21 cellular contexts compared by ENCODE assay signal in genomic region chr4:90833698-90834097, GRCh38.
DNase-seq lines count a peak whose midpoint lies in the region.
"Had no signal": no experiment of that assay in that cellular context is flagged by ENCODE, and none has a peak within 500 bp of the region (broad histone marks: within the 10 kb centered on the region; RNA-seq: fewer than 3 reads in every experiment).

No MANE protein-coding gene starts in this region.

- H3K4me3 ChIP-seq in HUES48 (ENCODE audit: low read depth, low read length) (peak overlapping the region; percentile 33), neuronal stem cell (ENCODE audit: low read length in 2 of 2) (no peak overlapping the region), mesendoderm (ENCODE audit: low read length) (no peak overlapping the region)
- H3K4me3 ChIP-seq: SK-N-MC had no signal

- no peak overlapping the region for H2BK15ac ChIP-seq in neuronal stem cell (ENCODE audit: low read length)
- no peak overlapping the region for H2BK15ac ChIP-seq in mesendoderm (replicated peaks; ENCODE audit: low read depth)

- H3K27me3 ChIP-seq in HUES48 (ENCODE audit: control insufficient read depth, insufficient read depth, low read length), result no peaks in the 10 kb centered on the region
- no peaks in the 10 kb centered on the region for H3K27me3 ChIP-seq in neuronal stem cell (ENCODE audit: control insufficient read depth in 3 of 3, insufficient read depth in 3 of 3, low read depth in 1 of 3, low read length in 3 of 3)
- no peaks in the 10 kb centered on the region for H3K27me3 ChIP-seq in mesendoderm (ENCODE audit: insufficient read depth, low read length, poor library complexity)

- H3K56ac ChIP-seq in mesendoderm (ENCODE audit: low read length), result no peak overlapping the region

- H4K91ac ChIP-seq in neuronal stem cell (ENCODE audit: low read depth, low read length, poor library complexity), result no peak overlapping the region

- H2AK5ac ChIP-seq in neuronal stem cell (ENCODE audit: low read depth, low read length), result no peak overlapping the region
- H2AK5ac ChIP-seq in mesendoderm (ENCODE audit: low read length), result no peak overlapping the region

- no peak overlapping the region for H4K8ac ChIP-seq in neuronal stem cell (ENCODE audit: low read depth, low read length)
- no peak overlapping the region for H4K8ac ChIP-seq in mesendoderm (ENCODE audit: low read depth, low read length)

- H3K36me3 ChIP-seq in HUES48 (ENCODE audit: control insufficient read depth, insufficient read depth, low read length), result no peaks in the 10 kb centered on the region
- no peaks in the 10 kb centered on the region for H3K36me3 ChIP-seq in neuronal stem cell (replicated peaks in 1 of 2; ENCODE audit: control insufficient read depth in 2 of 2, insufficient read depth in 2 of 2, low read length in 2 of 2)
- no peaks in the 10 kb centered on the region for H3K36me3 ChIP-seq in mesendoderm (ENCODE audit: control insufficient read depth, insufficient read depth, low read length)

- no peak overlapping the region for H3K14ac ChIP-seq in neuronal stem cell (ENCODE audit: low read length)

- no peak overlapping the region for H2BK120ac ChIP-seq in neuronal stem cell (ENCODE audit: low read depth, low read length)
- no peak overlapping the region for H2BK120ac ChIP-seq in mesendoderm (ENCODE audit: low read depth, low read length)

- H2BK12ac ChIP-seq in neuronal stem cell (ENCODE audit: low read length), result no peak overlapping the region

- H4K5ac ChIP-seq in mesendoderm (ENCODE audit: low read length), result no peak overlapping the region

- WGBS in neuronal stem cell (ENCODE audit: extremely low coverage in 2 of 2, insufficient read length in 2 of 2, insufficient replicate concordance in 1 of 2), 2 donors, result no CpG with 5 or more reads among the region's 1 CpG
- WGBS in mesendoderm (ENCODE audit: extremely low coverage, insufficient coverage, low lambda C conversion rate), result no CpG with 5 or more reads among the region's 1 CpG

- peak overlapping the region; percentile 10; the same call in 1 of the 2 replicates for H3K9ac ChIP-seq in HUES48 (ENCODE audit: low read depth, low read length)
- H3K9ac ChIP-seq in neuronal stem cell (ENCODE audit: low read depth, low read length, poor library complexity), result no peak overlapping the region
- H3K9ac ChIP-seq in mesendoderm (ENCODE audit: low read length), result no peak overlapping the region
- H3K9ac ChIP-seq: KMS-11 had no signal

- peaks cover 51% of the 10 kb centered on the region for H3K4me1 ChIP-seq in HUES48 (ENCODE audit: control insufficient read depth, insufficient read depth, low read length)
- peaks cover 2 to 5% of the 10 kb centered on the region in 2 donors for H3K4me1 ChIP-seq in neuronal stem cell (ENCODE audit: control insufficient read depth in 2 of 2, insufficient read depth in 1 of 2, low read depth in 1 of 2, low read length in 2 of 2)
- peaks cover 2% of the 10 kb centered on the region for H3K4me1 ChIP-seq in mesendoderm (ENCODE audit: control insufficient read depth, low read depth, low read length)

- H3K9me3 ChIP-seq in HUES48 (ENCODE audit: control insufficient read depth, insufficient read depth, low read length) (no peaks in the 10 kb centered on the region), neuronal stem cell (replicated peaks in 1 of 2; ENCODE audit: control insufficient read depth in 2 of 2, insufficient read depth in 1 of 2, low read depth in 1 of 2, low read length in 2 of 2) (no peaks in the 10 kb centered on the region)

- peak; percentile 59 for DNase-seq in NCI-H82 (lab: John Stamatoyannopoulos, UW)
- peak; percentile 53 for DNase-seq in iPS DF 4.7 (ENCODE audit: extremely low read depth, low spot score)
- no peak for DNase-seq in neuronal stem cell (ENCODE audit: low spot score)
- DNase-seq in mesendoderm, result no peak
- no peak for DNase-seq in activated CD4-positive, alpha-beta T cell treated with anti-CD3 and anti-CD28 coated beads, Interleukin-2, amount 50 U/mL, for 4 hours
- DNase-seq in cerebellum (ENCODE audit: low spot score), result no peak
- DNase-seq: CD4-positive, CD25-positive, alpha-beta regulatory T cell; COR-L47; DMS79 treated with DMSO at 0.1 percent for 48 hours; GOT3; IMR-90; NCI-H1092 treated with DMSO at 0.1 percent for 48 hours; NCI-H1436 treated with DMSO at 0.1 percent for 48 hours; NCI-H2029 treated with DMSO at 0.1 percent for 48 hours; NCI-H226; NCI-H510A treated with DMSO at 0.1 percent for 48 hours; SHP77 treated with DMSO at 0.1 percent for 48 hours had no signal

- no peak overlapping the region for H3K23ac ChIP-seq in neuronal stem cell (ENCODE audit: low read depth, low read length, poor library complexity)
- H3K23ac ChIP-seq in mesendoderm (ENCODE audit: low read length), result no peak overlapping the region

- H3K27ac ChIP-seq in HUES48 (ENCODE audit: low read depth, low read length) (peak overlapping the region; percentile 94), neuronal stem cell (replicated peaks; ENCODE audit: low read length) (no peak overlapping the region), mesendoderm (ENCODE audit: low read depth, low read length) (no peak overlapping the region)
- H3K27ac ChIP-seq: KMS-11, RWPE1, SK-N-MC had no signal

- no peak overlapping the region for H2BK5ac ChIP-seq in neuronal stem cell (ENCODE audit: low read length)
- H2BK5ac ChIP-seq in mesendoderm (ENCODE audit: low read length), result no peak overlapping the region

- H3K18ac ChIP-seq in neuronal stem cell (ENCODE audit: low read length) (no peak overlapping the region), mesendoderm (ENCODE audit: low read length) (no peak overlapping the region)

- no peaks in the 10 kb centered on the region for H3K79me1 ChIP-seq in neuronal stem cell (ENCODE audit: low read depth, low read length)
- H3K79me1 ChIP-seq in mesendoderm (ENCODE audit: low read length), result no peaks in the 10 kb centered on the region

- no peak overlapping the region for H3K4me2 ChIP-seq in neuronal stem cell (ENCODE audit: insufficient read depth, low read length, poor library complexity, severe bottlenecking)
- H3K4me2 ChIP-seq in mesendoderm (ENCODE audit: low read length), result no peak overlapping the region
- H3K4me2 ChIP-seq: KMS-11 had no signal

- H3K4ac ChIP-seq in neuronal stem cell (ENCODE audit: low read length) (no peak overlapping the region), mesendoderm (ENCODE audit: low read depth, low read length) (no peak overlapping the region)

- no peaks in the 10 kb centered on the region for H3K79me2 ChIP-seq in mesendoderm (ENCODE audit: control insufficient read depth, insufficient read depth, low read length)

- peak overlapping the region; percentile 56 for H2AFZ ChIP-seq in neuronal stem cell (ENCODE audit: low read length)

Comparison
In these comparisons a context has a peak if more than half of its experiments do, and no peak if none do; other contexts are left out.
1. DNase-seq: peak in NCI-H82 (single experiment) and iPS DF 4.7 (single experiment); none in neuronal stem cell (single experiment), mesendoderm (single experiment), activated CD4-positive, alpha-beta T cell treated with anti-CD3 and anti-CD28 coated beads, Interleukin-2, amount 50 U/mL, for 4 hours (0 of 2) and cerebellum (single experiment).